2 cellular contexts compared by ENCODE assay signal in the genomic region with DNA sequence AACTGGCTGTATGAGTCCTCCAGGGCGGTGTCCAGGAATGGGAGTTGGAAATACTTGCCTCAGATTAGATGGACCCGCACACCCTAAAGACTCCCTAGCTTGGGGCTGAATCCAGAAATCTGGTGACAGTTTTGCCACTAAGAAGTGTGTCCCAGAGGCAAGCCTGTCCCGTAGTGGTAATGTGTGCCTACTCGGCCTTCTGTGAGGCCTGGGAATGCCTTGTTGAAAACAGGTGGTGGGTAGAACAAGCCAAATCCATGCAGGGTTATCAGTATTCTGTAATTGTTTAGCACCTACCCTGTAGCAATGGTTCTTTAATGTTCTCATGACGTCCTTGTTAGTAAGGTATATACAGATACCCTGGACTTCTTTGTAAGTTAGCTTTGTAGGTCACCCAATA.
TF ChIP-seq lines count a peak whose summit lies in the region.

No MANE protein-coding gene starts in this region.

TF ChIP-seq in A549, 52 proteins besides CTCF, POLR2A, EP300 and RAD21:
- TF ChIP-seq RNF2 (IDR thresholded peaks at IDR 0.05; ENCODE audit: borderline replicate concordance, low read depth) (no peak), JUN (IDR thresholded peaks at IDR 0.05) (no peak), ZFP36 (IDR thresholded peaks at IDR 0.05; ENCODE audit: borderline replicate concordance, partially characterized antibody) (no peak), ZSCAN20 (CRISPR knock-in tag; IDR thresholded peaks at IDR 0.05) (no peak), KDM1A (IDR thresholded peaks at IDR 0.05; ENCODE audit: low read depth) (no peak), HOXA7 (CRISPR knock-in tag; IDR thresholded peaks at IDR 0.05) (no peak), FOXS1 (CRISPR knock-in tag; IDR thresholded peaks at IDR 0.05) (no peak), CBX2 (IDR thresholded peaks at IDR 0.05; ENCODE audit: borderline replicate concordance, low read depth) (no peak), HOXB5 (CRISPR knock-in tag; IDR thresholded peaks at IDR 0.05) (no peak), ZNF302 (CRISPR knock-in tag; IDR thresholded peaks at IDR 0.05) (no peak), FOSL2 (IDR thresholded peaks at IDR 0.05) (no peak), FOSL2 (CRISPR knock-in tag; IDR thresholded peaks at IDR 0.05) (no peak), CBX8 (IDR thresholded peaks at IDR 0.05) (no peak), CHD2 (IDR thresholded peaks at IDR 0.05; ENCODE audit: low read length, partially characterized antibody) (no peak), MAZ (IDR thresholded peaks at IDR 0.05; ENCODE audit: borderline replicate concordance, low read depth, low read length) (no peak), CEBPB (IDR thresholded peaks at IDR 0.05) (no peak), RCOR1 (IDR thresholded peaks at IDR 0.05; ENCODE audit: low read depth, low read length) (no peak), PHF8 (IDR thresholded peaks at IDR 0.05; ENCODE audit: borderline replicate concordance, low read depth) (no peak), MAFK (IDR thresholded peaks at IDR 0.05; ENCODE audit: partially characterized antibody) (no peak)
- TF ChIP-seq, protein P1, sequence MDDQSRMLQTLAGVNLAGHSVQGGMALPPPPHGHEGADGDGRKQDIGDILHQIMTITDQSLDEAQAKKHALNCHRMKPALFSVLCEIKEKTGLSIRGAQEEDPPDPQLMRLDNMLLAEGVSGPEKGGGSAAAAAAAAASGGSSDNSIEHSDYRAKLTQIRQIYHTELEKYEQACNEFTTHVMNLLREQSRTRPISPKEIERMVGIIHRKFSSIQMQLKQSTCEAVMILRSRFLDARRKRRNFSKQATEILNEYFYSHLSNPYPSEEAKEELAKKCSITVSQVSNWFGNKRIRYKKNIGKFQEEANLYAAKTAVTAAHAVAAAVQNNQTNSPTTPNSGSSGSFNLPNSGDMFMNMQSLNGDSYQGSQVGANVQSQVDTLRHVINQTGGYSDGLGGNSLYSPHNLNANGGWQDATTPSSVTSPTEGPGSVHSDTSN (IDR thresholded peaks at IDR 0.05) = no peak

TF ChIP-seq in HCT116, 20 proteins besides CTCF, POLR2A, EP300 and RAD21:
- TF ChIP-seq ELF1 (IDR thresholded peaks at IDR 0.05; ENCODE audit: borderline replicate concordance, low read depth) (no peak), POLR2AphosphoS5 (IDR thresholded peaks at IDR 0.05; ENCODE audit: low read depth, low read length) (no peak), CEBPB (IDR thresholded peaks at IDR 0.05; ENCODE audit: low read depth) (no peak), JUND (IDR thresholded peaks at IDR 0.05) (no peak), SIN3A (IDR thresholded peaks at IDR 0.05; ENCODE audit: low read depth) (no peak)
- TF ChIP-seq, protein P2, sequence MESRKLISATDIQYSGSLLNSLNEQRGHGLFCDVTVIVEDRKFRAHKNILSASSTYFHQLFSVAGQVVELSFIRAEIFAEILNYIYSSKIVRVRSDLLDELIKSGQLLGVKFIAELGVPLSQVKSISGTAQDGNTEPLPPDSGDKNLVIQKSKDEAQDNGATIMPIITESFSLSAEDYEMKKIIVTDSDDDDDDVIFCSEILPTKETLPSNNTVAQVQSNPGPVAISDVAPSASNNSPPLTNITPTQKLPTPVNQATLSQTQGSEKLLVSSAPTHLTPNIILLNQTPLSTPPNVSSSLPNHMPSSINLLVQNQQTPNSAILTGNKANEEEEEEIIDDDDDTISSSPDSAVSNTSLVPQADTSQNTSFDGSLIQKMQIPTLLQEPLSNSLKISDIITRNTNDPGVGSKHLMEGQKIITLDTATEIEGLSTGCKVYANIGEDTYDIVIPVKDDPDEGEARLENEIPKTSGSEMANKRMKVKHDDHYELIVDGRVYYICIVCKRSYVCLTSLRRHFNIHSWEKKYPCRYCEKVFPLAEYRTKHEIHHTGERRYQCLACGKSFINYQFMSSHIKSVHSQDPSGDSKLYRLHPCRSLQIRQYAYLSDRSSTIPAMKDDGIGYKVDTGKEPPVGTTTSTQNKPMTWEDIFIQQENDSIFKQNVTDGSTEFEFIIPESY (IDR thresholded peaks at IDR 0.05; ENCODE audit: extremely low read depth, insufficient replicate concordance, low read length) = no peak
TF ChIP-seq in HCT116: peak in this region for 0.
